ENCODE assay signal across 13 cellular contexts in genomic region chr12:56530390-56531055, GRCh38. TPM values are rescaled to one million over a fixed set of nuclear protein-coding genes. Genes with fewer than 3 reads are reported as not detected.
"Had no signal": no experiment of that assay in that cellular context is flagged by ENCODE, and none has a peak within 500 bp of the region (broad histone marks: within the 10 kb centered on the region; RNA-seq: fewer than 3 reads in every experiment).

No MANE protein-coding gene starts in this region.

- H3K4me3 ChIP-seq: pancreas, thyroid gland had no signal

- ATAC-seq: pancreas; stimulated activated naive B cell treated with anti-CD40 and anti-IgM and Interleukin-4, amounts not matched to agents 10 μg/mL and 1 μg/mL and 100 μg/mL, for 72 hours had no signal

- H3K27me3 Mint-ChIP-seq: activated T-cell treated with anti-CD3 and anti-CD28 coated beads, Interleukin-2, amount 50 U/mL, for 24 hours had no signal

- H3K9me3 Mint-ChIP-seq: activated CD4-positive, alpha-beta memory T cell treated with anti-CD3 and anti-CD28 coated beads, Interleukin-2, amount 10 ng/mL, durations not matched to agents 7 days and 5 days; activated naive CD4-positive, alpha-beta T cell treated with anti-CD3 and anti-CD28 coated beads, Interleukin-2, amount 10 ng/mL, durations not matched to agents 7 days and 5 days; activated T-cell treated with anti-CD3 and anti-CD28 coated beads, Interleukin-2, amount 50 U/mL, for 24 hours; stimulated activated naive B cell treated with anti-CD40 and anti-IgM and Interleukin-4, amounts not matched to agents 10 μg/mL and 1 μg/mL and 100 μg/mL, for 72 hours; T-helper 1 cell treated with Interleukin-12 subunit alpha and Interleukin-12 subunit beta and Interleukin-4 antibody, amounts not matched to agents 30 μg/mL and 1 μg/mL, for 36 hours had no signal

- H3K4me3 Mint-ChIP-seq: activated CD4-positive, alpha-beta memory T cell treated with anti-CD3 and anti-CD28 coated beads, Interleukin-2, amount 10 ng/mL, durations not matched to agents 7 days and 5 days; activated naive CD4-positive, alpha-beta T cell treated with anti-CD3 and anti-CD28 coated beads, Interleukin-2, amount 10 ng/mL, durations not matched to agents 7 days and 5 days; activated T-cell treated with anti-CD3 and anti-CD28 coated beads, Interleukin-2, amount 50 U/mL, for 24 hours; stimulated activated naive B cell treated with anti-CD40 and anti-IgM and Interleukin-4, amounts not matched to agents 10 μg/mL and 1 μg/mL and 100 μg/mL, for 72 hours; T-helper 1 cell treated with Interleukin-12 subunit alpha and Interleukin-12 subunit beta and Interleukin-4 antibody, amounts not matched to agents 30 μg/mL and 1 μg/mL, for 36 hours had no signal

- H3K36me3 Mint-ChIP-seq: activated naive CD4-positive, alpha-beta T cell treated with anti-CD3 and anti-CD28 coated beads, Interleukin-2, amount 10 ng/mL, durations not matched to agents 7 days and 5 days had no signal

- H3K4me1 Mint-ChIP-seq: activated CD4-positive, alpha-beta memory T cell treated with anti-CD3 and anti-CD28 coated beads, Interleukin-2, amount 10 ng/mL, durations not matched to agents 7 days and 5 days; activated naive CD4-positive, alpha-beta T cell treated with anti-CD3 and anti-CD28 coated beads, Interleukin-2, amount 10 ng/mL, durations not matched to agents 7 days and 5 days; stimulated activated naive B cell treated with anti-CD40 and anti-IgM and Interleukin-4, amounts not matched to agents 10 μg/mL and 1 μg/mL and 100 μg/mL, for 72 hours had no signal

- DNase-seq: activated CD4-positive, alpha-beta memory T cell treated with anti-CD3 and anti-CD28 coated beads, Interleukin-2, amount 10 ng/mL, durations not matched to agents 7 days and 5 days; activated CD4-positive, alpha-beta T cell treated with anti-CD3 and anti-CD28 coated beads for 4 hours; activated naive CD4-positive, alpha-beta T cell treated with anti-CD3 and anti-CD28 coated beads, Interleukin-2, amount 10 ng/mL, durations not matched to agents 7 days and 5 days; activated T-cell treated with anti-CD3 and anti-CD28 coated beads, Interleukin-2, amount 50 U/mL, for 24 hours; hippocampal formation; kidney glomerular epithelial cell; pancreas; stimulated activated CD4-positive, alpha-beta T cell treated with anti-CD3 and anti-CD28 coated beads, Interleukin-2, amount 100 ng/mL, for 48 hours; stimulated activated naive B cell treated with anti-CD40 and anti-IgM and Interleukin-4, amounts not matched to agents 10 μg/mL and 1 μg/mL and 100 μg/mL, for 72 hours; thyroid gland; WERI-Rb-1 had no signal

- H3K27ac Mint-ChIP-seq: activated CD4-positive, alpha-beta memory T cell treated with anti-CD3 and anti-CD28 coated beads, Interleukin-2, amount 10 ng/mL, durations not matched to agents 7 days and 5 days; activated naive CD4-positive, alpha-beta T cell treated with anti-CD3 and anti-CD28 coated beads, Interleukin-2, amount 10 ng/mL, durations not matched to agents 7 days and 5 days; activated T-cell treated with anti-CD3 and anti-CD28 coated beads, Interleukin-2, amount 50 U/mL, for 24 hours; stimulated activated naive B cell treated with anti-CD40 and anti-IgM and Interleukin-4, amounts not matched to agents 10 μg/mL and 1 μg/mL and 100 μg/mL, for 72 hours; T-helper 1 cell treated with Interleukin-12 subunit alpha and Interleukin-12 subunit beta and Interleukin-4 antibody, amounts not matched to agents 30 μg/mL and 1 μg/mL, for 36 hours had no signal

RNA-seq across cellular contexts. Expression of gene GLS2, which starts 42.6 kb away (rescaled TPM):
- total RNA-seq: skeletal muscle tissue had no signal
